ENCODE assay signal across 9 cellular contexts in the genomic region with DNA sequence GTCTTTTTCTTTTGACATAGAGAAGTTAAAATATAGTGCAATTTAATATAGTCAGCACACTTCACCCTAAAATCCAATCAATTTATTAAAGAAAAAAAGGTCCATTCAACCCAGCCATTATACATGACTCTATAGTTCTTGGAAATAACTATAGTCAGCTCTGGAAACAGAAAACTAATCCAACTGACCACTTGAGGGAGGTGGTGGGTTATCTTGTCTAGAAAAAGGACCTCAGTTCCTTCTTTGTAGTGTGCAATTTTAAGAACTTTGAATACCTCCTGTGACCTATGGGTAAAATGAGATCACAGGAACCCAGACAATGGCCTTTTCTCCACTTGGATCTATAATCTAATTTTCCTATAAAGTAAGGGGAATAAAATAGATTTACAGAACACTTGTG.
DNase-seq lines count a peak whose midpoint lies in the region; ATAC-seq, FAIRE-seq and TF ChIP-seq lines count a peak whose summit lies in the region.
"Had no signal": no experiment of that assay in that cellular context is flagged by ENCODE, and none has a peak within 500 bp of the region (broad histone marks: within the 10 kb centered on the region; RNA-seq: fewer than 3 reads in every experiment).

No MANE protein-coding gene starts in this region.

- peaks cover 2% of the 10 kb centered on the region for H3K4me1 Mint-ChIP-seq in neural crest cell
- peaks cover 3% of the 10 kb centered on the region for H3K4me1 Mint-ChIP-seq in activated naive CD8-positive, alpha-beta T cell treated with anti-CD3 and anti-CD28 coated beads for 36 hours

- no TSS peak for BruUV-seq in K562 (replicated peaks; lab: Mats Ljungman, UMichigan)

- no peak overlapping the region for H3K27ac Mint-ChIP-seq in neural crest cell (ENCODE audit: unreplicated experiment)
- H3K27ac Mint-ChIP-seq in activated naive CD8-positive, alpha-beta T cell treated with anti-CD3 and anti-CD28 coated beads for 36 hours, result no peak overlapping the region

- H3K27me3 Mint-ChIP-seq in neural crest cell (ENCODE audit: low read depth), result peaks cover 2% of the 10 kb centered on the region
- H3K27me3 Mint-ChIP-seq in activated naive CD8-positive, alpha-beta T cell treated with anti-CD3 and anti-CD28 coated beads for 36 hours, result no peaks in the 10 kb centered on the region

- no peaks in the 10 kb centered on the region for H3K9me3 ChIP-seq in K562 (replicated peaks; ENCODE audit: control insufficient read depth, insufficient read depth, low read depth, low read length)
- H3K9me3 ChIP-seq: neutrophil had no signal

- FAIRE-seq in K562 (lab: Jason Lieb, UNC), result peak; percentile 46

- no peak overlapping the region for H3K4me2 ChIP-seq in K562 (ENCODE audit: insufficient read depth, low read length)

- no peak overlapping the region for H2AFZ ChIP-seq in K562 (ENCODE audit: low read depth, low read length)

- CTCF ChIA-PET in K562 (lab: Yijun Ruan, JAX; ENCODE audit: low intra/inter-chr PET ratio) (no interaction called here), HEK293T (lab: Yijun Ruan, JAX) (no interaction called here)

- no peaks in the 10 kb centered on the region for H3K79me2 ChIP-seq in K562 (ENCODE audit: control insufficient read depth, insufficient read depth, low read length)

- H3K9me3 Mint-ChIP-seq in neural crest cell, result no peaks in the 10 kb centered on the region
- no peaks in the 10 kb centered on the region for H3K9me3 Mint-ChIP-seq in activated naive CD8-positive, alpha-beta T cell treated with anti-CD3 and anti-CD28 coated beads for 36 hours

- no peaks in the 10 kb centered on the region for H3K36me3 Mint-ChIP-seq in neural crest cell (ENCODE audit: low read depth)
- peaks cover 4% of the 10 kb centered on the region for H3K36me3 Mint-ChIP-seq in activated naive CD8-positive, alpha-beta T cell treated with anti-CD3 and anti-CD28 coated beads for 36 hours

- TF ChIP-seq RAD21 in K562 (CRISPR knock-in tag; conservative IDR thresholded peaks at IDR 0.05 in 1 of 2, IDR thresholded peaks at IDR 0.05 in 1 of 2), result peak; percentile 72 to 85

- intact Hi-C loops in K562 (cut with micrococcal nuclease), result loop anchor here (1.0 to 10.0 kb wide), 4 partner anchors 139 to 945 kb away; partner anchors contain the start of gene CENPW

- no peak overlapping the region for H3K4me3 ChIP-seq in LNCaP clone FGC (ENCODE audit: low read depth, low read length)
- H3K4me3 ChIP-seq in K562, result no peak overlapping the region

- TF ChIP-seq CTCF in LNCaP clone FGC (IDR thresholded peaks at IDR 0.05; ENCODE audit: control insufficient read depth, extremely low read depth, insufficient read depth) (peak; percentile 42), K562 (IDR thresholded peaks at IDR 0.05 in 2 of 3, conservative IDR thresholded peaks at IDR 0.05 in 1 of 3; ENCODE audit: insufficient read depth in 2 of 3, low read depth in 1 of 3, low read length in 3 of 3) (peak; percentile 38 to 67 (median 54); a peak in 5 of 6 replicates), neural crest cell (conservative IDR thresholded peaks at IDR 0.05) (peak; percentile 55)

- H3K36me3 ChIP-seq in K562 (ENCODE audit: control insufficient read depth, insufficient read depth, low read length), result no peaks in the 10 kb centered on the region
- H3K36me3 ChIP-seq: neutrophil had no signal

- H3K9me1 ChIP-seq in K562 (ENCODE audit: control insufficient read depth, insufficient read depth, low read length), result no peaks in the 10 kb centered on the region

- no peak for TF ChIP-seq EP300 in K562 (IDR thresholded peaks at IDR 0.05; ENCODE audit: low read length)

- H3K4me3 Mint-ChIP-seq in neural crest cell, result no peak overlapping the region
- no peak overlapping the region for H3K4me3 Mint-ChIP-seq in activated naive CD8-positive, alpha-beta T cell treated with anti-CD3 and anti-CD28 coated beads for 36 hours

- H3K27me3 ChIP-seq in K562 (ENCODE audit: control insufficient read depth in 2 of 2, insufficient read depth in 2 of 2, low read length in 2 of 2), result no peaks in the 10 kb centered on the region
- H3K27me3 ChIP-seq: neutrophil had no signal

- in situ Hi-C loops in K562 (cut with MboI), result no loop called here

- peak; percentile 89 for ATAC-seq in K562

- no peak for TF ChIP-seq POLR2A in K562 (conservative IDR thresholded peaks at IDR 0.05)

- POLR2A ChIA-PET in K562 (lab: Yijun Ruan, JAX), result interaction anchor here (0.5 to 1.4 kb wide), 7 partner anchors 9 to 752 kb away, joined by 3 to 6 read pairs (median 3); no protein-coding TSS in a partner anchor
- POLR2A ChIA-PET in HEK293T (lab: Yijun Ruan, JAX), result no interaction called here

- peaks cover 0 to 2% of the 10 kb centered on the region in 2 experiments; a peak in 2 of 5 replicates for H3K4me1 ChIP-seq in K562 (replicated peaks in 1 of 2; ENCODE audit: control insufficient read depth in 2 of 2, insufficient read depth in 2 of 2, low read length in 2 of 2)

- no peak overlapping the region for H3K27ac ChIP-seq in K562 (ENCODE audit: extremely low read depth, low read depth, low read length)
- H3K27ac ChIP-seq: neutrophil had no signal

- H4K20me1 ChIP-seq in K562 (replicated peaks; ENCODE audit: control insufficient read depth, insufficient read depth, low read length), result no peaks in the 10 kb centered on the region

- DNase-seq in NCI-H1092 treated with DMSO at 0.1 percent for 48 hours (lab: John Stamatoyannopoulos, UW) (peak; percentile 2), NCI-H1092 (lab: John Stamatoyannopoulos, UW) (no peak), LNCaP clone FGC (ENCODE audit: low read depth) (no peak), K562 (ENCODE audit: extremely low read depth in 1 of 4, low spot score in 3 of 4) (peak in 2 of 4 experiments; percentile 23 to 41), neural crest cell (ENCODE audit: low read depth, low spot score) (no peak), HEK293T (ENCODE audit: extremely low spot score) (no peak), NCI-H2171 treated with DMSO at 0.1 percent for 48 hours (lab: John Stamatoyannopoulos, UW) (no peak)
- DNase-seq in activated naive CD8-positive, alpha-beta T cell treated with anti-CD3 and anti-CD28 coated beads for 36 hours, result no peak

- H3K9ac ChIP-seq in K562 (ENCODE audit: insufficient read depth in 1 of 2, low read depth in 2 of 2, low read length in 2 of 2), result no peak overlapping the region

TF ChIP-seq in K562, 482 proteins besides CTCF, POLR2A, EP300 and RAD21:
- TF ChIP-seq, protein P1, sequence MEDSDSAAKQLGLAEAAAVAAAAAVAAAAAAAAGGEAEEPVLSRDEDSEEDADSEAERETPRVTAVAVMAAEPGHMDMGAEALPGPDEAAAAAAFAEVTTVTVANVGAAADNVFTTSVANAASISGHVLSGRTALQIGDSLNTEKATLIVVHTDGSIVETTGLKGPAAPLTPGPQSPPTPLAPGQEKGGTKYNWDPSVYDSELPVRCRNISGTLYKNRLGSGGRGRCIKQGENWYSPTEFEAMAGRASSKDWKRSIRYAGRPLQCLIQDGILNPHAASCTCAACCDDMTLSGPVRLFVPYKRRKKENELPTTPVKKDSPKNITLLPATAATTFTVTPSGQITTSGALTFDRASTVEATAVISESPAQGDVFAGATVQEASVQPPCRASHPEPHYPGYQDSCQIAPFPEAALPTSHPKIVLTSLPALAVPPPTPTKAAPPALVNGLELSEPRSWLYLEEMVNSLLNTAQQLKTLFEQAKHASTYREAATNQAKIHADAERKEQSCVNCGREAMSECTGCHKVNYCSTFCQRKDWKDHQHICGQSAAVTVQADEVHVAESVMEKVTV (CRISPR knock-in tag; IDR thresholded peaks at IDR 0.05), result 0 out of 2 replicates have a peak, but pooled peaks have one; percentile 31
- TF ChIP-seq ZNF239 (CRISPR knock-in tag; IDR thresholded peaks at IDR 0.05), result no peak
- TF ChIP-seq PHB (CRISPR knock-in tag; IDR thresholded peaks at IDR 0.05), result no peak
- TF ChIP-seq SPI1 (IDR thresholded peaks at IDR 0.05; ENCODE audit: borderline replicate concordance, low read depth, low read length), result peak; percentile 2; the same call in 1 of the 2 replicates

TF ChIP-seq in HEK293T, 16 proteins besides CTCF, POLR2A, EP300 and RAD21:
- TF ChIP-seq TARDBP (IDR thresholded peaks at IDR 0.05), result no peak
- no peak for TF ChIP-seq FOXK2 (IDR thresholded peaks at IDR 0.05)
- no peak for TF ChIP-seq ELF4 (IDR thresholded peaks at IDR 0.05)
- no peak for TF ChIP-seq SUZ12 (IDR thresholded peaks at IDR 0.05)
- no peak for TF ChIP-seq L3MBTL2 (conservative IDR thresholded peaks at IDR 0.05)
- TF ChIP-seq NFRKB (IDR thresholded peaks at IDR 0.05), result no peak
- TF ChIP-seq LEF1 (IDR thresholded peaks at IDR 0.05; ENCODE audit: borderline replicate concordance), result no peak
- TF ChIP-seq CTBP1 (IDR thresholded peaks at IDR 0.05; ENCODE audit: borderline replicate concordance), result no peak
- TF ChIP-seq SP1 (IDR thresholded peaks at IDR 0.05), result no peak
- TF ChIP-seq FOXM1 (IDR thresholded peaks at IDR 0.05; ENCODE audit: borderline replicate concordance), result no peak
- TF ChIP-seq PKNOX1 (IDR thresholded peaks at IDR 0.05), result no peak
- no peak for TF ChIP-seq FOXA1 (IDR thresholded peaks at IDR 0.05)
- no peak for TF ChIP-seq ARNT (IDR thresholded peaks at IDR 0.05)
- TF ChIP-seq BHLHE40 (IDR thresholded peaks at IDR 0.05; ENCODE audit: borderline replicate concordance), result no peak
- TF ChIP-seq ZNF384 (IDR thresholded peaks at IDR 0.05), result no peak
- TF ChIP-seq HDGF (IDR thresholded peaks at IDR 0.05; ENCODE audit: borderline replicate concordance), result no peak
